ENCODE assay signal across 8 cellular contexts in genomic region chr2:240564571-240565266, GRCh38. TPM values are rescaled to one million over a fixed set of nuclear protein-coding genes. Genes with fewer than 3 reads are reported as not detected.
DNase-seq lines count a peak whose midpoint lies in the region; ATAC-seq, FAIRE-seq and TF ChIP-seq lines count a peak whose summit lies in the region.

No MANE protein-coding gene starts in this region.

- in situ Hi-C loops in GM12878 (cut with MboI) = no loop called here

- H4K20me1 ChIP-seq in DOHH2 (ENCODE audit: control insufficient read depth, insufficient read depth, low read depth, low read length) = peaks cover 5% of the 10 kb centered on the region
- no peaks in the 10 kb centered on the region for H4K20me1 ChIP-seq in OCI-LY1 (ENCODE audit: insufficient read depth, low read length)
- H4K20me1 ChIP-seq in GM12878 (ENCODE audit: control insufficient read depth, insufficient read depth) = no peaks in the 10 kb centered on the region

- H3F3A ChIP-seq in DOHH2 (ENCODE audit: control insufficient read depth, insufficient read depth) = peaks cover 25% of the 10 kb centered on the region
- no peaks in the 10 kb centered on the region for H3F3A ChIP-seq in OCI-LY1 (ENCODE audit: insufficient read depth, low read length)

- H3K79me2 ChIP-seq in DOHH2 (ENCODE audit: control insufficient read depth, low read length) (peaks cover 81% of the 10 kb centered on the region), OCI-LY1 (ENCODE audit: insufficient read depth, low read length) (peaks cover 2% of the 10 kb centered on the region; the same call in 1 of the 2 replicates), GM12878 (ENCODE audit: control insufficient read depth, insufficient read depth, low read length) (peaks cover 48% of the 10 kb centered on the region)

- no peak for TF ChIP-seq EP300 in GM12878 (IDR thresholded peaks at IDR 0.05; ENCODE audit: borderline replicate concordance in 1 of 2, control insufficient read depth in 1 of 2, low read depth in 2 of 2, low read length in 2 of 2)

- H3K4me1 Mint-ChIP-seq in naive B cell = peaks cover 50 to 70% (median 57%) of the 10 kb centered on the region in 3 donors

- ATAC-seq in GM12878 (no peak), naive B cell (ENCODE audit: low read depth in 2 of 2) (no peak), GM19455 (IDR thresholded peaks at IDR 0.05; ENCODE audit: unreplicated experiment) (no peak), HG02588 (IDR thresholded peaks at IDR 0.05; ENCODE audit: unreplicated experiment) (no peak)

- peak overlapping the region; percentile 96; the same call in 1 of the 2 replicates for H3K9ac ChIP-seq in OCI-LY1 (ENCODE audit: low read length)
- peak overlapping the region; percentile 90 for H3K9ac ChIP-seq in GM12878 (ENCODE audit: control insufficient read depth, insufficient read depth, low read length)

- peak overlapping the region; percentile 77 to 93 (median 89) for H3K4me3 Mint-ChIP-seq in naive B cell

- intact Hi-C loops in GM12878 (cut with micrococcal nuclease; ENCODE audit: unreplicated experiment) (loop anchor here (5.0 kb wide), 1 partner anchor 52 kb away; no protein-coding TSS in a partner anchor), thyroid gland (cut with DNase I) (loop anchor here (10.0 kb wide), 1 partner anchor 330 kb away; no protein-coding TSS in a partner anchor)

- H3K9me3 ChIP-seq in DOHH2 (ENCODE audit: control insufficient read depth, insufficient read depth, low read length) (no peaks in the 10 kb centered on the region), OCI-LY1 (ENCODE audit: low read length) (no peaks in the 10 kb centered on the region), GM12878 (replicated peaks; ENCODE audit: control insufficient read depth, insufficient read depth, low read length) (no peaks in the 10 kb centered on the region), thyroid gland (no peaks in the 10 kb centered on the region)

- H3K27me3 ChIP-seq in DOHH2 (ENCODE audit: control insufficient read depth, low read length) (no peaks in the 10 kb centered on the region), OCI-LY1 (ENCODE audit: insufficient read depth, low read length) (no peaks in the 10 kb centered on the region), GM12878 (replicated peaks in 1 of 2; ENCODE audit: control insufficient read depth in 2 of 2, insufficient read depth in 2 of 2, low read length in 1 of 2) (no peaks in the 10 kb centered on the region), thyroid gland (no peaks in the 10 kb centered on the region)

- SMC1A ChIA-PET in GM12878 (lab: Charles Lee; ENCODE audit: uncharacterized antibody, unreplicated experiment) = interaction anchor here (1.4 to 12.1 kb wide), 4 partner anchors 16 to 57 kb away, joined by 4 to 124 read pairs (median 28); partner anchors contain the start of gene CAPN10

- H3K27ac ChIP-seq in DOHH2 (ENCODE audit: low read depth, low read length) (peak overlapping the region; percentile 95), OCI-LY1 (ENCODE audit: low read depth, low read length, poor library complexity, severe bottlenecking) (peak overlapping the region; percentile 97), GM12878 (ENCODE audit: control insufficient read depth, insufficient read depth) (peak overlapping the region; percentile 97), thyroid gland (no peak overlapping the region)

- RAD21 ChIA-PET in GM12878 (lab: Charles Lee; ENCODE audit: unreplicated experiment) = interaction anchor here (1.6 to 11.7 kb wide), 4 partner anchors 8 to 57 kb away, joined by 5 to 206 read pairs (median 17); partner anchors contain the start of gene CAPN10

- H3K4me2 ChIP-seq in DOHH2 (ENCODE audit: low read length) (peak overlapping the region; percentile 100), OCI-LY1 (ENCODE audit: low read length) (peak overlapping the region; percentile 97), GM12878 (ENCODE audit: control insufficient read depth, insufficient read depth) (peak overlapping the region; percentile 100)

- H3K9me2 ChIP-seq in DOHH2 (replicated peaks; ENCODE audit: control insufficient read depth, low read length) (no peaks in the 10 kb centered on the region), OCI-LY1 (ENCODE audit: low read depth, low read length) (no peaks in the 10 kb centered on the region)

- 0 out of 2 replicates have a peak, but pooled peaks have one; percentile 3 for TF ChIP-seq RAD21 in GM12878 (IDR thresholded peaks at IDR 0.05; ENCODE audit: insufficient read depth, low read depth, low read length)

- peak overlapping the region in 4 of 6 donors; percentile 92 to 97 (median 96) for H3K27ac Mint-ChIP-seq in naive B cell

- H3K27me3 Mint-ChIP-seq in naive B cell = no peaks in the 10 kb centered on the region

- DNase-seq in GM12878 (ENCODE audit: low read depth, low spot score) (no peak), naive B cell (no peak), KG1 (lab: John Stamatoyannopoulos, UW) (no peak), thyroid gland (no peak)

- peaks cover 49% of the 10 kb centered on the region for H3K36me3 ChIP-seq in DOHH2 (ENCODE audit: control insufficient read depth, low read length)
- H3K36me3 ChIP-seq in OCI-LY1 (ENCODE audit: insufficient read depth, low read length) = peaks cover 7% of the 10 kb centered on the region; the same call in 1 of the 2 replicates
- peaks cover 0 to 5% of the 10 kb centered on the region in 2 experiments; a peak in 2 of 4 replicates for H3K36me3 ChIP-seq in GM12878 (ENCODE audit: control insufficient read depth in 2 of 2, insufficient read depth in 2 of 2, low read length in 1 of 2)
- no peaks in the 10 kb centered on the region for H3K36me3 ChIP-seq in thyroid gland

- CTCF ChIA-PET in GM12878 (lab: Yijun Ruan, JAX) = interaction anchor here (0.6 to 7.8 kb wide), 5 partner anchors 10 to 1402 kb away, joined by 3 to 196 read pairs (median 8); partner anchors contain the start of gene CAPN10

- H2AFZ ChIP-seq in OCI-LY1 (ENCODE audit: low read length) = no peak overlapping the region
- H2AFZ ChIP-seq in GM12878 (ENCODE audit: control insufficient read depth, low read depth, low read length) = no peak overlapping the region; the same call in 1 of the 2 replicates

- H3K4me1 ChIP-seq in DOHH2 (ENCODE audit: control insufficient read depth, low read length) = peaks cover 68% of the 10 kb centered on the region
- peaks cover 59% of the 10 kb centered on the region for H3K4me1 ChIP-seq in OCI-LY1 (ENCODE audit: insufficient read depth, low read length, severe bottlenecking)
- peaks cover 44% of the 10 kb centered on the region for H3K4me1 ChIP-seq in GM12878 (ENCODE audit: control insufficient read depth, insufficient read depth, low read length)
- peaks cover 36 to 43% of the 10 kb centered on the region in 2 donors for H3K4me1 ChIP-seq in thyroid gland

- no peaks in the 10 kb centered on the region for H3K9me3 Mint-ChIP-seq in naive B cell

- BruUV-seq in GM12878 (replicated peaks; lab: Mats Ljungman, UMichigan) = TSS peak; percentile 47

- H3K36me3 Mint-ChIP-seq in naive B cell = no peaks in the 10 kb centered on the region

- TF ChIP-seq POLR2A in GM12878 (IDR thresholded peaks at IDR 0.05; ENCODE audit: low read depth, low read length) = no peak
- no peak for TF ChIP-seq POLR2A in thyroid gland (IDR thresholded peaks at IDR 0.05)

- TF ChIP-seq CTCF in DOHH2 (IDR thresholded peaks at IDR 0.05; ENCODE audit: low read depth, low read length, poor library complexity, severe bottlenecking) (peak; percentile 25), OCI-LY1 (IDR thresholded peaks at IDR 0.05; ENCODE audit: low read length) (peak; percentile 26; the same call in 1 of the 2 replicates), GM12878 (IDR thresholded peaks at IDR 0.05 in 2 of 3, conservative IDR thresholded peaks at IDR 0.05 in 1 of 3; ENCODE audit: control insufficient read depth in 2 of 3, extremely low read depth in 1 of 3, insufficient read depth in 1 of 3, low read depth in 3 of 3, low read length in 3 of 3) (peak in 2 of 3 experiments; percentile 32 to 37; a peak in 2 of 6 replicates), thyroid gland (IDR thresholded peaks at IDR 0.05) (no peak)

- WGBS in GM12878 (ENCODE audit: insufficient coverage, insufficient replicate concordance, low lambda C conversion rate, missing lambda C conversion rate) = 74% methylated on average over 9 of the region's 9 CpGs
- 80 to 91% methylated on average over 8 to 9 of the region's 9 CpGs for WGBS in thyroid gland, 2 donors

- FAIRE-seq in GM12878 (lab: Jason Lieb, UNC) = no peak

- peak overlapping the region; percentile 89 for H3K4me3 ChIP-seq in DOHH2 (ENCODE audit: low read length)
- peak overlapping the region; percentile 65 for H3K4me3 ChIP-seq in OCI-LY1 (ENCODE audit: low read depth, low read length, poor library complexity, severe bottlenecking)
- peak overlapping the region; percentile 77 for H3K4me3 ChIP-seq in GM12878
- no peak overlapping the region for H3K4me3 ChIP-seq in thyroid gland (replicated peaks in 1 of 3)

- POLR2A ChIA-PET in GM12878 (lab: Charles Lee) = interaction anchor here (0.6 to 7.8 kb wide), 8 partner anchors 7 to 1126 kb away, joined by 3 to 233 read pairs (median 4); partner anchors contain the start of genes ANKMY1 and CAPN10

RNA-seq across cellular contexts. Expression of gene RNPEPL1, which starts 3.6 kb away (rescaled TPM):
- 20.1 and 20.4 TPM in 2 replicates for total RNA-seq in GM12878 (2013; cell fraction: nucleolus; rRNA removed)
- total RNA-seq in GM12878 (2014; rRNA removed) = 18.1 and 21.6 TPM in 2 replicates
- total RNA-seq in GM12878 (2014; rRNA removed; fragmentation: Illumina TruSeq; extraction: Trizol) = 5.4 and 6.2 TPM in 2 replicates
- 49.5 and 53.5 TPM in 2 replicates for total RNA-seq in GM12878 (2021)
- polyA plus RNA-seq in GM12878 (2011; ENCODE audit: low read depth) = 13.5 TPM
- 2.2 and 5.4 TPM in 2 replicates for polyA plus RNA-seq in GM12878 (2011; rRNA removed)
- 16.9 and 21.7 TPM in 2 replicates for polyA plus RNA-seq in GM12878 (2011; cell fraction: cytosol; rRNA removed)
- polyA plus RNA-seq in GM12878 (2011; cell fraction: nucleus; rRNA removed) = 81.1 and 82.2 TPM in 2 replicates
- polyA plus RNA-seq in GM12878 (2012) = 34.1 and 38.3 TPM in 2 replicates
- 1.1 and 6.7 TPM in 2 replicates for polyA plus RNA-seq in GM12878 (2014; fragmentation: Illumina TruSeq; extraction: Trizol)
- polyA plus RNA-seq in GM12878 (2014; fragmentation: Nextera tagmentation; extraction: Ambion mirVana) = 1 to 10 TPM in 1 of 2 experiments, under 1 TPM in 1; 0.24 to 1.2 TPM
- 32.0 and 42.9 TPM in 2 replicates for polyA plus RNA-seq in GM12878 (2014; rRNA removed)
- polyA plus RNA-seq in GM12878 (2016; fragmentation: Nextera tagmentation; extraction: Ambion mirVana) = 1 to 10 TPM; 6.9 to 9.6 TPM
- 8.1 and 20.4 TPM in 2 replicates for polyA minus RNA-seq in GM12878 (2011; rRNA and poly(A)+ RNA removed)
- 23.8 and 30.4 TPM in 2 replicates for polyA minus RNA-seq in GM12878 (2011; cell fraction: cytosol; rRNA and poly(A)+ RNA removed)
- polyA minus RNA-seq in GM12878 (2011; cell fraction: nucleus; rRNA and poly(A)+ RNA removed) = 12.5 and 29.9 TPM in 2 replicates
- polyA plus RNA-seq in naive B cell (ENCODE audit: low read depth in 6 of 6) = 10 to 100 TPM; 15.6 to 44.3 (median 28.3) TPM
- total RNA-seq in thyroid gland = 10 to 100 TPM; 20.0 to 45.5 (median 37.3) TPM

RNA-seq across cellular contexts. Expression of gene DUSP28, which starts 4.6 kb away (rescaled TPM):
- total RNA-seq in GM12878 (2013; cell fraction: nucleolus; rRNA removed) = 10.4 and 11.4 TPM in 2 replicates
- total RNA-seq in GM12878 (2014; rRNA removed) (8.2 and 8.6 TPM in 2 replicates), GM12878 (2014; rRNA removed; fragmentation: Illumina TruSeq; extraction: Trizol) (3.4 and 3.6 TPM in 2 replicates), GM12878 (2021) (4.8 and 5.2 TPM in 2 replicates), thyroid gland (10 to 100 TPM in 1 of 4 donors, 1 to 10 TPM in 3; 6.6 to 12.5 (median 9.2) TPM)
- 3.1 TPM for polyA plus RNA-seq in GM12878 (2011; ENCODE audit: low read depth)
- polyA plus RNA-seq in GM12878 (2011; rRNA removed) (9.5 and 11.0 TPM in 2 replicates), GM12878 (2014; fragmentation: Illumina TruSeq; extraction: Trizol) (4.4 and 4.6 TPM in 2 replicates), GM12878 (2014; fragmentation: Nextera tagmentation; extraction: Ambion mirVana) (1 to 10 TPM; 2.5 to 3.0 TPM), GM12878 (2014; rRNA removed) (6.2 and 7.6 TPM in 2 replicates), GM12878 (2016; fragmentation: Nextera tagmentation; extraction: Ambion mirVana) (10 to 100 TPM; 11.6 to 12.5 TPM), naive B cell (ENCODE audit: low read depth in 6 of 6) (10 to 100 TPM; 20.5 to 39.0 (median 24.7) TPM)
- polyA plus RNA-seq in GM12878 (2011; cell fraction: cytosol; rRNA removed) = 6.3 and 6.4 TPM in 2 replicates
- polyA plus RNA-seq in GM12878 (2011; cell fraction: nucleus; rRNA removed) = 3.7 and 5.9 TPM in 2 replicates
- 7.7 and 8.3 TPM in 2 replicates for polyA plus RNA-seq in GM12878 (2012)
- 7.6 and 10.9 TPM in 2 replicates for polyA minus RNA-seq in GM12878 (2011; rRNA and poly(A)+ RNA removed)
- 1.7 and 3.6 TPM in 2 replicates for polyA minus RNA-seq in GM12878 (2011; cell fraction: cytosol; rRNA and poly(A)+ RNA removed)
- 6.4 and 11.9 TPM in 2 replicates for polyA minus RNA-seq in GM12878 (2011; cell fraction: nucleus; rRNA and poly(A)+ RNA removed)

RNA-seq across cellular contexts. Expression of gene ANKMY1, which starts 6.9 kb away (rescaled TPM):
- total RNA-seq in GM12878 (2013; cell fraction: nucleolus; rRNA removed) = 30.8 and 36.5 TPM in 2 replicates
- total RNA-seq in GM12878 (2014; rRNA removed) = 8.4 and 11.5 TPM in 2 replicates
- 9.6 and 10.7 TPM in 2 replicates for total RNA-seq in GM12878 (2014; rRNA removed; fragmentation: Illumina TruSeq; extraction: Trizol)
- total RNA-seq in GM12878 (2021) = 15.3 and 19.6 TPM in 2 replicates
- 5.1 TPM for polyA plus RNA-seq in GM12878 (2011; ENCODE audit: low read depth)
- polyA plus RNA-seq in GM12878 (2011; rRNA removed) = 5.8 and 7.3 TPM in 2 replicates
- polyA plus RNA-seq in GM12878 (2011; cell fraction: cytosol; rRNA removed) = 9.3 and 9.6 TPM in 2 replicates
- polyA plus RNA-seq in GM12878 (2011; cell fraction: nucleus; rRNA removed) = 17.5 and 21.5 TPM in 2 replicates
- 9.4 and 9.8 TPM in 2 replicates for polyA plus RNA-seq in GM12878 (2012)
- 9.0 and 15.1 TPM in 2 replicates for polyA plus RNA-seq in GM12878 (2014; fragmentation: Illumina TruSeq; extraction: Trizol)
- 1 to 10 TPM; 1.1 to 2.4 TPM for polyA plus RNA-seq in GM12878 (2014; fragmentation: Nextera tagmentation; extraction: Ambion mirVana)
- polyA plus RNA-seq in GM12878 (2014; rRNA removed) = 11.6 and 13.8 TPM in 2 replicates
- 10 to 100 TPM; 10.3 to 11.5 TPM for polyA plus RNA-seq in GM12878 (2016; fragmentation: Nextera tagmentation; extraction: Ambion mirVana)
- polyA minus RNA-seq in GM12878 (2011; rRNA and poly(A)+ RNA removed) = 12.7 and 18.9 TPM in 2 replicates
- polyA minus RNA-seq in GM12878 (2011; cell fraction: cytosol; rRNA and poly(A)+ RNA removed) = 6.4 and 8.2 TPM in 2 replicates
- 13.8 and 23.8 TPM in 2 replicates for polyA minus RNA-seq in GM12878 (2011; cell fraction: nucleus; rRNA and poly(A)+ RNA removed)
- polyA plus RNA-seq in naive B cell (ENCODE audit: low read depth in 6 of 6) = 10 to 100 TPM in 2 of 6 donors, 1 to 10 TPM in 4; 5.8 to 21.1 (median 8.9) TPM
- total RNA-seq in thyroid gland = 10 to 100 TPM; 17.4 to 24.7 (median 21.0) TPM

RNA-seq across cellular contexts. Expression of gene CAPN10, which starts 21.8 kb away (rescaled TPM):
- total RNA-seq in GM12878 (2013; cell fraction: nucleolus; rRNA removed) = 79.8 and 82.5 TPM in 2 replicates
- total RNA-seq in GM12878 (2014; rRNA removed) (26.6 and 32.9 TPM in 2 replicates), GM12878 (2014; rRNA removed; fragmentation: Illumina TruSeq; extraction: Trizol) (8.4 and 12.4 TPM in 2 replicates), GM12878 (2021) (31.5 and 40.6 TPM in 2 replicates), thyroid gland (10 to 100 TPM; 19.3 to 25.3 (median 21.7) TPM)
- 4.5 TPM for polyA plus RNA-seq in GM12878 (2011; ENCODE audit: low read depth)
- polyA plus RNA-seq in GM12878 (2011; rRNA removed) (6.0 and 10.3 TPM in 2 replicates), GM12878 (2014; fragmentation: Illumina TruSeq; extraction: Trizol) (2.4 and 7.3 TPM in 2 replicates), GM12878 (2014; fragmentation: Nextera tagmentation; extraction: Ambion mirVana) (1 to 10 TPM in 1 of 2 experiments, under 1 TPM in 1; 0.37 to 1.6 TPM), GM12878 (2014; rRNA removed) (38.2 and 46.0 TPM in 2 replicates), GM12878 (2016; fragmentation: Nextera tagmentation; extraction: Ambion mirVana) (10 to 100 TPM; 22.6 to 27.1 TPM), naive B cell (ENCODE audit: low read depth in 6 of 6) (10 to 100 TPM in 1 of 6 donors, 1 to 10 TPM in 5; 1.4 to 19.0 (median 7.5) TPM)
- 9.9 and 23.2 TPM in 2 replicates for polyA plus RNA-seq in GM12878 (2011; cell fraction: cytosol; rRNA removed)
- polyA plus RNA-seq in GM12878 (2011; cell fraction: nucleus; rRNA removed) = 159 and 187 TPM in 2 replicates
- 19.0 and 21.0 TPM in 2 replicates for polyA plus RNA-seq in GM12878 (2012)
- 7.5 and 13.8 TPM in 2 replicates for polyA minus RNA-seq in GM12878 (2011; rRNA and poly(A)+ RNA removed)
- 7.4 and 9.0 TPM in 2 replicates for polyA minus RNA-seq in GM12878 (2011; cell fraction: cytosol; rRNA and poly(A)+ RNA removed)
- polyA minus RNA-seq in GM12878 (2011; cell fraction: nucleus; rRNA and poly(A)+ RNA removed) = 31.7 and 59.3 TPM in 2 replicates

Comparison
In these comparisons a context has a peak if more than half of its experiments do, and no peak if none do; other contexts are left out.
1. H3K27ac ChIP-seq: peak in DOHH2 (single experiment), OCI-LY1 (single experiment) and GM12878 (single experiment); none in thyroid gland (0 of 3).
2. H3K4me3 ChIP-seq: peak in DOHH2 (single experiment), OCI-LY1 (single experiment) and GM12878 (single experiment); none in thyroid gland (0 of 3).
3. CTCF ChIP-seq: peak in DOHH2 (single experiment), OCI-LY1 (single experiment) and GM12878 (2 of 3); none in thyroid gland (0 of 6).
4. Peak in every context shown above with its lines, with median percentiles within 50 percentile points of each other: H3K4me2 ChIP-seq.